In genomic region chr1:32870615-32871363, GRCh38 we compare ENCODE assay signal across 8 cellular contexts. TPM values are rescaled to one million over a fixed set of nuclear protein-coding genes. Genes with fewer than 3 reads are reported as not detected.
DNase-seq lines count a peak whose midpoint lies in the region; ATAC-seq and TF ChIP-seq lines count a peak whose summit lies in the region.

TSS of gene FNDC5 (minus strand) at chr1:32870912.

- H3K9me3 ChIP-seq in SK-N-MC (ENCODE audit: low read depth, low read length) = no peaks in the 10 kb centered on the region

- peak within 1 kb of the TSS; percentile 58 for H3K4me3 ChIP-seq in SK-N-MC
- H3K4me3 ChIP-seq in foreskin fibroblast (ENCODE audit: low read depth in 1 of 2, low read length in 2 of 2) = peak within 1 kb of the TSS; percentile 42 to 50

- no peak for TF ChIP-seq CTCF in foreskin fibroblast (IDR thresholded peaks at IDR 0.05; ENCODE audit: low read depth, low read length)

- H3K36me3 ChIP-seq in SK-N-MC (ENCODE audit: insufficient read depth, low read length) = no peaks in the 10 kb centered on the region

- DNase-seq in EL (peak; percentile 23), SK-N-MC (ENCODE audit: low read depth, low spot score) (no peak), foreskin fibroblast (peak in 1 of 2 donors; percentile 58), occipital lobe (lab: John Stamatoyannopoulos, UW) (no peak), ureter (ENCODE audit: low spot score) (no peak), NAMALWA (ENCODE audit: low spot score) (no peak)

- H3K27ac ChIP-seq in SK-N-MC = no peak within 1 kb of the TSS

- H3K9ac ChIP-seq in SK-N-MC (ENCODE audit: insufficient read length) = no peak within 1 kb of the TSS

- no peak for ATAC-seq in HG03097 (IDR thresholded peaks at IDR 0.05; ENCODE audit: low FRiP score, unreplicated experiment)
- no peak for ATAC-seq in HG03469 (IDR thresholded peaks at IDR 0.05; ENCODE audit: unreplicated experiment)

RNA-seq across cellular contexts. Expression of gene FNDC5, which starts in this region (rescaled TPM):
- total RNA-seq in occipital lobe = 17.0 TPM
- total RNA-seq in ureter = 1.7 TPM
